In genomic region chr6:6004147-6004995, GRCh38 we compare ENCODE assay signal across 8 cellular contexts. TPM values are rescaled to one million over a fixed set of nuclear protein-coding genes. Genes with fewer than 3 reads are reported as not detected.
A peak's percentile ranks its signal among the peaks of the same experiment; 100 is the strongest.
DNase-seq lines count a peak whose midpoint lies in the region; ATAC-seq and TF ChIP-seq lines count a peak whose summit lies in the region.

No MANE protein-coding gene starts in this region.

- peak overlapping the region; percentile 78 for H3K4me3 Mint-ChIP-seq in WTC11
- peak overlapping the region; percentile 79 for H3K4me3 Mint-ChIP-seq in stimulated activated naive CD8-positive, alpha-beta T cell treated with anti-CD3 and anti-CD28 coated beads, Interleukin-15, Interleukin-2, amounts not matched to agents 100 ng/mL and 50 ng/mL, for 24 hours

- H3K4me1 Mint-ChIP-seq in WTC11: peaks cover 64% of the 10 kb centered on the region
- peaks cover 68% of the 10 kb centered on the region for H3K4me1 Mint-ChIP-seq in stimulated activated naive CD8-positive, alpha-beta T cell treated with anti-CD3 and anti-CD28 coated beads, Interleukin-15, Interleukin-2, amounts not matched to agents 100 ng/mL and 50 ng/mL, for 24 hours (ENCODE audit: low read depth)

- ATAC-seq in WTC11 (no peak), HG03439 (IDR thresholded peaks at IDR 0.05; ENCODE audit: unreplicated experiment) (no peak), HG03520 (IDR thresholded peaks at IDR 0.05; ENCODE audit: unreplicated experiment) (no peak)

- CTCF ChIA-PET in WTC11 (lab: Charles Lee): interaction anchor here (1.0 to 2.6 kb wide), 5 partner anchors 11 to 543 kb away, joined by 3 to 21 read pairs (median 3); partner anchors contain the start of gene F13A1

- no peaks in the 10 kb centered on the region for H3K36me3 Mint-ChIP-seq in WTC11
- peaks cover 6% of the 10 kb centered on the region for H3K36me3 Mint-ChIP-seq in stimulated activated naive CD8-positive, alpha-beta T cell treated with anti-CD3 and anti-CD28 coated beads, Interleukin-15, Interleukin-2, amounts not matched to agents 100 ng/mL and 50 ng/mL, for 24 hours (ENCODE audit: low read depth)

- H3K27ac Mint-ChIP-seq in WTC11: no peak overlapping the region
- peak overlapping the region; percentile 83 for H3K27ac Mint-ChIP-seq in stimulated activated naive CD8-positive, alpha-beta T cell treated with anti-CD3 and anti-CD28 coated beads, Interleukin-15, Interleukin-2, amounts not matched to agents 100 ng/mL and 50 ng/mL, for 24 hours

- peak overlapping the region; percentile 51 for H3K4me3 ChIP-seq in iPS-18c (ENCODE audit: insufficient read depth, low read depth, low read length)

- peak; percentile 11 for DNase-seq in activated CD4-positive, alpha-beta T cell treated with anti-CD3 and anti-CD28 coated beads for 48 hours
- no peak for DNase-seq in activated CD4-positive, alpha-beta T cell treated with anti-CD3 and anti-CD28 coated beads, Interleukin-2, amount 50 U/mL, for 48 hours
- DNase-seq in WTC11 (ENCODE audit: low spot score): no peak
- no peak for DNase-seq in stimulated activated CD4-positive, alpha-beta T cell treated with anti-CD3 and anti-CD28 coated beads, Interleukin-15, amount 100 ng/mL, for 24 hours

- TF ChIP-seq CTCF in WTC11 (IDR thresholded peaks at IDR 0.05): no peak

- H3K9me3 Mint-ChIP-seq in WTC11: no peaks in the 10 kb centered on the region
- H3K9me3 Mint-ChIP-seq in stimulated activated naive CD8-positive, alpha-beta T cell treated with anti-CD3 and anti-CD28 coated beads, Interleukin-15, Interleukin-2, amounts not matched to agents 100 ng/mL and 50 ng/mL, for 24 hours: peaks cover 6% of the 10 kb centered on the region

- H3K27me3 Mint-ChIP-seq in WTC11 (ENCODE audit: low read depth): peaks cover 95% of the 10 kb centered on the region
- peaks cover 82% of the 10 kb centered on the region for H3K27me3 Mint-ChIP-seq in stimulated activated naive CD8-positive, alpha-beta T cell treated with anti-CD3 and anti-CD28 coated beads, Interleukin-15, Interleukin-2, amounts not matched to agents 100 ng/mL and 50 ng/mL, for 24 hours

- POLR2A ChIA-PET in WTC11 (lab: Charles Lee): no interaction called here

- H3K9me3 ChIP-seq in iPS-18c (ENCODE audit: control insufficient read depth, insufficient read depth, low read length): no peaks in the 10 kb centered on the region

TF ChIP-seq in WTC11, 78 proteins besides CTCF, POLR2A, EP300 and RAD21 (continues in another document):
- TF ChIP-seq CREB1 (CRISPR knock-in tag; IDR thresholded peaks at IDR 0.05) (no peak), ATF2 (CRISPR knock-in tag; IDR thresholded peaks at IDR 0.05; ENCODE audit: borderline replicate concordance, low read depth) (no peak), EMX1 (CRISPR knock-in tag; IDR thresholded peaks at IDR 0.05) (no peak), ZNF423 (CRISPR knock-in tag; IDR thresholded peaks at IDR 0.05) (no peak), E2F1 (CRISPR knock-in tag; IDR thresholded peaks at IDR 0.05) (no peak), MLX (CRISPR knock-in tag; IDR thresholded peaks at IDR 0.05) (no peak), AFF4 (CRISPR knock-in tag; IDR thresholded peaks at IDR 0.05; ENCODE audit: borderline replicate concordance) (no peak), ZNF317 (CRISPR knock-in tag; IDR thresholded peaks at IDR 0.05; ENCODE audit: borderline replicate concordance, low read depth) (no peak), USF1 (CRISPR knock-in tag; IDR thresholded peaks at IDR 0.05) (no peak), ZMAT4 (CRISPR knock-in tag; IDR thresholded peaks at IDR 0.05) (no peak), ZNF425 (CRISPR knock-in tag; conservative IDR thresholded peaks at IDR 0.05) (no peak), ZNF232 (CRISPR knock-in tag; IDR thresholded peaks at IDR 0.05) (no peak), E2F5 (CRISPR knock-in tag; IDR thresholded peaks at IDR 0.05) (no peak)

RNA-seq across cellular contexts. Expression of gene NRN1, which starts 2.4 kb away (rescaled TPM):
- total RNA-seq in WTC11 (2021): 0.21 to 0.66 TPM (median 0.50 TPM) in 3 replicates
